In the genomic region with DNA sequence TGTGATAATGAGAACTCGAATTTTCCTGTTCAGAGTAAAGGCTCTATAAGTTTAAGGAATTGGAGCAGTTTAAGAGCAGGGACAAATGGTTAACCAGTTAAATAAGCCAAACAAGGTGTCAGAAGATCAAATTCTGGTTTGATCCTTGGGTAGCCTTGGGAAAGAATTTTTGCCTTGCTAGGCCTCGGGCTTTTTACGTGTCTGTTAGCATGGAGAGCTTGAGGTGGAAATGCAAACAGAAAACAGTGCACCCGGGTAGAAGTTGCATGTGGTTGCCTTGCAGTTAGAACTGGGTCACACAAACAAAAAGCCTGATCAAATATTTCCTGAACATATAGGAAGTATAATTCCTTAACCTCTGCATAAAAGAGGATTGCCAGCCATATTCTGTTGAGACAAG, we compare ENCODE assay signal across 22 cellular contexts. TPM values are rescaled to one million over a fixed set of nuclear protein-coding genes. Genes with fewer than 3 reads are reported as not detected.
A peak's percentile ranks its signal among the peaks of the same experiment; 100 is the strongest.
DNase-seq lines count a peak whose midpoint lies in the region; ATAC-seq, FAIRE-seq and TF ChIP-seq lines count a peak whose summit lies in the region.
"Had no signal": no experiment of that assay in that cellular context is flagged by ENCODE, and none has a peak within 500 bp of the region (broad histone marks: within the 10 kb centered on the region; RNA-seq: fewer than 3 reads in every experiment).

No MANE protein-coding gene starts in this region.

- peak overlapping the region; percentile 76 for H3K4me2 ChIP-seq in BLaER1
- no peak overlapping the region for H3K4me2 ChIP-seq in MM.1S (ENCODE audit: low read depth, low read length)

- no peak for ATAC-seq in HG03039 (IDR thresholded peaks at IDR 0.05; ENCODE audit: unreplicated experiment)

- H3K27ac ChIP-seq in BLaER1 = no peak overlapping the region
- H3K27ac ChIP-seq in MM.1S (ENCODE audit: low read length) = peak overlapping the region; percentile 77; the same call in 1 of the 2 replicates
- no peak overlapping the region for H3K27ac ChIP-seq in endodermal cell (ENCODE audit: low read depth, low read length)
- H3K27ac ChIP-seq: ovary had no signal

- no peaks in the 10 kb centered on the region for H3K36me3 ChIP-seq in BLaER1
- H3K36me3 ChIP-seq in MM.1S (replicated peaks; ENCODE audit: insufficient read depth, low read length) = no peaks in the 10 kb centered on the region
- H3K36me3 ChIP-seq in endodermal cell (ENCODE audit: control insufficient read depth, insufficient read depth, low read length) = peaks cover 5% of the 10 kb centered on the region
- H3K36me3 ChIP-seq: ovary had no signal

- peaks cover 25% of the 10 kb centered on the region for H3F3A ChIP-seq in MM.1S (ENCODE audit: insufficient read depth, low read length)

- H3K9ac ChIP-seq in BLaER1 (no peak overlapping the region), MM.1S (ENCODE audit: low read length) (no peak overlapping the region), endodermal cell (ENCODE audit: extremely low read depth, low read length, poor library complexity, severe bottlenecking) (no peak overlapping the region)

- no peak for FAIRE-seq in frontal cortex (lab: Jason Lieb, UNC)
- FAIRE-seq: GM18507, islet of Langerhans, TTC549 had no signal

- H3K36me3 Mint-ChIP-seq in endodermal cell (ENCODE audit: low read depth) = peaks cover 8% of the 10 kb centered on the region
- peaks cover 6% of the 10 kb centered on the region for H3K36me3 Mint-ChIP-seq in osteocyte (ENCODE audit: unreplicated experiment)
- H3K36me3 Mint-ChIP-seq: activated naive CD8-positive, alpha-beta T cell had no signal

- H3K9me2 ChIP-seq in MM.1S (replicated peaks; ENCODE audit: insufficient read depth, low read length) = no peaks in the 10 kb centered on the region

- TF ChIP-seq CTCF in MM.1S (IDR thresholded peaks at IDR 0.05; ENCODE audit: low read length) (no peak), endodermal cell (conservative IDR thresholded peaks at IDR 0.05) (no peak), osteocyte (IDR thresholded peaks at IDR 0.05) (no peak)

- H3K27me3 Mint-ChIP-seq in endodermal cell (ENCODE audit: insufficient read depth) (no peaks in the 10 kb centered on the region), osteocyte (ENCODE audit: unreplicated experiment) (no peaks in the 10 kb centered on the region)

- DNase-seq in MM.1S (no peak), endodermal cell (no peak), osteocyte (ENCODE audit: extremely low spot score, unreplicated experiment) (no peak), T-helper 1 cell (no peak), frontal cortex (ENCODE audit: low spot score in 2 of 2) (no peak)
- no peak for DNase-seq in stimulated activated CD4-positive, alpha-beta T cell treated with anti-CD3 and anti-CD28 coated beads, Interleukin-12 subunit alpha, Interleukin-12 subunit beta, amount 100 ng/mL, for 4 hours
- DNase-seq: activated CD4-positive, alpha-beta T cell treated with anti-CD3 and anti-CD28 coated beads, Interleukin-2, amount 10 ng/mL, durations not matched to agents 7 days and 5 days; activated T-cell treated with anti-CD3 and anti-CD28 coated beads, Interleukin-2, amount 50 U/mL, for 1 hour; AML-193; DMS153; glutamatergic neuron; NCI-H1694 treated with DMSO at 0.1 percent for 48 hours; NCI-H446 treated with DMSO at 0.1 percent for 48 hours; ovary had no signal

- WGBS in endodermal cell (ENCODE audit: insufficient coverage in 1 of 2, insufficient read length in 1 of 2), 2 experiments = 71 to 72% methylated on average over 4 of the region's 4 CpGs

- H3K9me3 ChIP-seq in BLaER1 (peaks cover 4% of the 10 kb centered on the region), MM.1S (replicated peaks; ENCODE audit: insufficient read depth, low read length) (no peaks in the 10 kb centered on the region), endodermal cell (ENCODE audit: control insufficient read depth, low read length) (peaks cover 7% of the 10 kb centered on the region)
- H3K9me3 ChIP-seq: ovary had no signal

- H3K4me1 ChIP-seq in BLaER1 (peaks cover 74% of the 10 kb centered on the region), MM.1S (ENCODE audit: low read length) (peaks cover 61% of the 10 kb centered on the region), endodermal cell (ENCODE audit: control insufficient read depth, insufficient read depth, low read length) (no peaks in the 10 kb centered on the region)

- H3K27ac Mint-ChIP-seq in endodermal cell (peak overlapping the region; percentile 39), osteocyte (ENCODE audit: unreplicated experiment) (peak overlapping the region; percentile 89)
- H3K27ac Mint-ChIP-seq: activated CD4-positive, alpha-beta T cell treated with anti-CD3 and anti-CD28 coated beads, Interleukin-2, amount 10 ng/mL, durations not matched to agents 7 days and 5 days; activated naive CD8-positive, alpha-beta T cell; stimulated activated naive CD8-positive, alpha-beta T cell treated with anti-CD3 and anti-CD28 coated beads, Interleukin-15, Interleukin-2, amounts not matched to agents 100 ng/mL and 50 ng/mL, for 24 hours had no signal

- H3K4me3 ChIP-seq in BLaER1 = no peak overlapping the region
- no peak overlapping the region for H3K4me3 ChIP-seq in MM.1S (ENCODE audit: low read length)
- no peak overlapping the region for H3K4me3 ChIP-seq in endodermal cell (ENCODE audit: low read length)
- H3K4me3 ChIP-seq: ovary had no signal

- H3K9me3 Mint-ChIP-seq in endodermal cell = peaks cover 11% of the 10 kb centered on the region
- H3K9me3 Mint-ChIP-seq in osteocyte (ENCODE audit: unreplicated experiment) = no peaks in the 10 kb centered on the region

- H3K27me3 ChIP-seq in BLaER1 (no peaks in the 10 kb centered on the region), MM.1S (replicated peaks; ENCODE audit: insufficient read depth, low read length) (no peaks in the 10 kb centered on the region), endodermal cell (ENCODE audit: control insufficient read depth, insufficient read depth, low read length, poor library complexity, severe bottlenecking) (no peaks in the 10 kb centered on the region)
- H3K27me3 ChIP-seq: ovary had no signal

- no peaks in the 10 kb centered on the region for H3K79me2 ChIP-seq in MM.1S (ENCODE audit: low read length)

- peaks cover 6% of the 10 kb centered on the region for H3K4me1 Mint-ChIP-seq in endodermal cell
- peaks cover 61% of the 10 kb centered on the region for H3K4me1 Mint-ChIP-seq in osteocyte (ENCODE audit: unreplicated experiment)
- H3K4me1 Mint-ChIP-seq: activated CD4-positive, alpha-beta T cell treated with anti-CD3 and anti-CD28 coated beads, Interleukin-2, amount 10 ng/mL, durations not matched to agents 7 days and 5 days; central memory CD8-positive, alpha-beta T cell had no signal

- H2AFZ ChIP-seq in MM.1S (ENCODE audit: low read length) = no peak overlapping the region

- H3K4me3 Mint-ChIP-seq in endodermal cell (no peak overlapping the region), osteocyte (ENCODE audit: unreplicated experiment) (peak overlapping the region; percentile 16)
- H3K4me3 Mint-ChIP-seq: activated CD4-positive, alpha-beta T cell treated with anti-CD3 and anti-CD28 coated beads, Interleukin-2, amount 10 ng/mL, durations not matched to agents 7 days and 5 days; activated naive CD8-positive, alpha-beta T cell; central memory CD8-positive, alpha-beta T cell had no signal

- no peaks in the 10 kb centered on the region for H4K20me1 ChIP-seq in BLaER1
- no peaks in the 10 kb centered on the region for H4K20me1 ChIP-seq in MM.1S (ENCODE audit: insufficient read depth, low read length)

RNA-seq across cellular contexts. Expression of a gene that starts 58.3 kb away (rescaled TPM):
- total RNA-seq in endodermal cell = 10 to 100 TPM; 17.0 to 19.6 TPM
- polyA plus RNA-seq in endodermal cell (2013, experiment 1 of 2) = 15.3 TPM
- 15.4 TPM for polyA plus RNA-seq in endodermal cell (2013, experiment 2 of 2)
- 47.0 and 55.5 TPM in 2 replicates for total RNA-seq in osteocyte
- 9.0 TPM for total RNA-seq in frontal cortex
- total RNA-seq: activated CD4-positive, alpha-beta T cell treated with anti-CD3 and anti-CD28 coated beads, Interleukin-2, amount 10 ng/mL, durations not matched to agents 7 days and 5 days had no signal
